Comparison of ENCODE assay signal across 3 cellular contexts in genomic region chr4:8587469-8588195, GRCh38.
TF ChIP-seq lines count a peak whose summit lies in the region.

No MANE protein-coding gene starts in this region.

TF ChIP-seq in SK-N-SH, 30 proteins besides CTCF, POLR2A, EP300 and RAD21:
- TF ChIP-seq FOXM1 (IDR thresholded peaks at IDR 0.05; ENCODE audit: low read depth): no peak
- no peak for TF ChIP-seq IRF3 (IDR thresholded peaks at IDR 0.05; ENCODE audit: low read depth, low read length)
TF ChIP-seq in SK-N-SH: peak in this region for 0.

TF ChIP-seq in SK-N-SH treated with all-trans-retinoic acid at 6 μM for 48 hours, 23 proteins besides CTCF, POLR2A, EP300 and RAD21:
- no peak for TF ChIP-seq ARNTL (CRISPR knock-in tag; IDR thresholded peaks at IDR 0.05; ENCODE audit: borderline replicate concordance, low read depth)
- TF ChIP-seq TCF4 (CRISPR knock-in tag; IDR thresholded peaks at IDR 0.05; ENCODE audit: borderline replicate concordance): no peak
- no peak for TF ChIP-seq ZFP3 (CRISPR knock-in tag; IDR thresholded peaks at IDR 0.05)
- no peak for TF ChIP-seq TSHZ2 (CRISPR knock-in tag; IDR thresholded peaks at IDR 0.05)
- TF ChIP-seq POU6F1 (CRISPR knock-in tag; IDR thresholded peaks at IDR 0.05; ENCODE audit: borderline replicate concordance, low read depth): no peak
- TF ChIP-seq ZC3H10 (CRISPR knock-in tag; IDR thresholded peaks at IDR 0.05): no peak
- no peak for TF ChIP-seq CSDC2 (CRISPR knock-in tag; IDR thresholded peaks at IDR 0.05)
- no peak for TF ChIP-seq CSRNP3 (CRISPR knock-in tag; IDR thresholded peaks at IDR 0.05)
- TF ChIP-seq ESRRG (CRISPR knock-in tag; IDR thresholded peaks at IDR 0.05): no peak
- no peak for TF ChIP-seq TOX (CRISPR knock-in tag; IDR thresholded peaks at IDR 0.05; ENCODE audit: borderline replicate concordance)
- no peak for TF ChIP-seq ISL1 (CRISPR knock-in tag; IDR thresholded peaks at IDR 0.05)

TF ChIP-seq in K562, 482 proteins besides CTCF, POLR2A, EP300 and RAD21:
- TF ChIP-seq BHLHE40 (IDR thresholded peaks at IDR 0.05; ENCODE audit: low read length) (peak; percentile 31; the same call in 1 of the 2 replicates), HES1 (IDR thresholded peaks at IDR 0.05; ENCODE audit: low read depth) (no peak), FOS (IDR thresholded peaks at IDR 0.05; ENCODE audit: extremely low read depth, insufficient read length) (no peak), ETV1 (tag; conservative IDR thresholded peaks at IDR 0.05; ENCODE audit: low read depth) (peak; percentile 49; the same call in 1 of the 2 replicates), CHD2 (IDR thresholded peaks at IDR 0.05; ENCODE audit: low read depth, low read length) (no peak), ZNF586 (CRISPR knock-in tag; conservative IDR thresholded peaks at IDR 0.05) (no peak), VEZF1 (CRISPR knock-in tag; IDR thresholded peaks at IDR 0.05) (peak; percentile 33; the same call in 1 of the 2 replicates), USF2 (CRISPR knock-in tag; IDR thresholded peaks at IDR 0.05) (peak; percentile 65), PTTG1 (tag; IDR thresholded peaks at IDR 0.05; ENCODE audit: low read depth) (no peak), HMBOX1 (IDR thresholded peaks at IDR 0.05) (no peak), FOXP4 (CRISPR knock-in tag; IDR thresholded peaks at IDR 0.05; ENCODE audit: borderline replicate concordance) (no peak), ZFP36 (IDR thresholded peaks at IDR 0.05; ENCODE audit: low read depth, low read length, partially characterized antibody) (peak; percentile 74), RCOR1 (IDR thresholded peaks at IDR 0.05; ENCODE audit: borderline replicate concordance in 1 of 2, low read depth in 2 of 2, low read length in 2 of 2) (peak in 1 of 2 experiments; percentile 45; a peak in 1 of 4 replicates), ZBTB2 (IDR thresholded peaks at IDR 0.05) (no peak), ZNF449 (CRISPR knock-in tag; IDR thresholded peaks at IDR 0.05) (no peak), L3MBTL2 (IDR thresholded peaks at IDR 0.05) (0 out of 2 replicates have a peak, but pooled peaks have one; percentile 42), ESRRA (IDR thresholded peaks at IDR 0.05; ENCODE audit: borderline replicate concordance, low read depth) (peak; percentile 48; the same call in 1 of the 2 replicates), ZNF830 (CRISPR knock-in tag; IDR thresholded peaks at IDR 0.05) (no peak), ZNF239 (CRISPR knock-in tag; IDR thresholded peaks at IDR 0.05) (peak; percentile 35; the same call in 1 of the 2 replicates), SAFB2 (IDR thresholded peaks at IDR 0.05; ENCODE audit: borderline replicate concordance, low read depth, low read length, severe bottlenecking) (no peak), ZC3H11A (IDR thresholded peaks at IDR 0.05; ENCODE audit: low read depth, low read length) (no peak), ELF1 (tag; IDR thresholded peaks at IDR 0.05) (peak; percentile 27; the same call in 1 of the 2 replicates), USF1 (CRISPR knock-in tag; IDR thresholded peaks at IDR 0.05) (peak; percentile 54; the same call in 1 of the 2 replicates), RAD51 (IDR thresholded peaks at IDR 0.05; ENCODE audit: borderline replicate concordance, low read depth) (peak; percentile 55), MAFK (IDR thresholded peaks at IDR 0.05; ENCODE audit: low read length) (no peak), MGA (IDR thresholded peaks at IDR 0.05) (peak; percentile 32; the same call in 1 of the 2 replicates), ETS2 (tag; IDR thresholded peaks at IDR 0.05; ENCODE audit: borderline replicate concordance, poor library complexity, severe bottlenecking) (no peak)
TF ChIP-seq in K562: peak in this region for 13.
